In the genomic region with DNA sequence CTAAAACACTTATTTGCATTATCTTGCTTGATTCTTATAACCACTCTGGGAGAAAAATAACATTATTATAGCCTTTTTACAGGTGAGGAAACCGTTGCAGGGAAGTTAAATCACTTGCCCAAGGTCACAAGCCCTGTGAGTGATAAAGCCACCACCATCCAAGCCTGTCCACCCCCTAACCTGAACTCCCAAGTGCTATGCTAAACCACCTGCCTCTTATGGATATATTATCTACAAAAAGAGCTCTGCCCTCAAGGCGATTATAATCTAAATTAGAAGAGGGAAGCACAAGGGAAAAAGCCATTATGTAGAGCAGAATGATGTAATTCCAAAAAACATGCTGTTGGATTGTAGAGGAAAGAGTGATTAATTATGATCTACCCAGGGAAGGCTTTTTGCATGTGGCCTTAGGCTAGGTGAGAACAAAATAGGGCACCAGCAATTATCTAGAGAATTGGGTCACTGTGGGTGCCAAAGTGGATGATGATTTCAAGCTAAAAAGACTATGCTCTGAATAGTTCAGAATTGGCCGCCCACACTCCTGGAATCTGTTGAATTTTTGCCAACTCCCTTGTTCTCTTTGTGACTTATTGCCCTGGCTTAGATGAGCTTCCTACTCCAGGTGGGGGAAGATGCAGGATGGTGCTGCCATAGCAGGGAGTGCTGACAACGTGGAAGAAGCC, we compare ENCODE assay signal across 15 cellular contexts.
DNase-seq lines count a peak whose midpoint lies in the region; TF ChIP-seq lines count a peak whose summit lies in the region.
"Had no signal": no experiment of that assay in that cellular context is flagged by ENCODE, and none has a peak within 500 bp of the region (broad histone marks: within the 10 kb centered on the region; RNA-seq: fewer than 3 reads in every experiment).

No MANE protein-coding gene starts in this region.

- intact Hi-C loops in Calu3 (cut with micrococcal nuclease; ENCODE audit: unreplicated experiment) (loop anchor here (5.0 to 10.0 kb wide), 2 partner anchors 195 to 207 kb away; a partner anchor contains a TSS), MCF 10A (cut with micrococcal nuclease) (no loop called here), tibial artery (cut with DNase I; ENCODE audit: low total_unique reads) (no loop called here), cardiac septum (cut with DNase I) (no loop called here), dorsolateral prefrontal cortex (cut with DNase I) (no loop called here)

- H3K9me3 Mint-ChIP-seq in Calu3 (ENCODE audit: low read depth, unreplicated experiment) (no peaks in the 10 kb centered on the region), MCF 10A (ENCODE audit: unreplicated experiment) (no peaks in the 10 kb centered on the region)

- CTCF ChIA-PET in Calu3 (lab: Charles Lee) = no interaction called here
- CTCF ChIA-PET in MCF 10A (lab: Yijun Ruan, JAX) = interaction anchor here (0.6 to 1.4 kb wide), 5 partner anchors 56 to 472 kb away, joined by 3 to 8 read pairs (median 3); no protein-coding TSS in a partner anchor

- peaks cover 4% of the 10 kb centered on the region for H3K36me3 Mint-ChIP-seq in Calu3 (ENCODE audit: insufficient read depth, unreplicated experiment)
- peaks cover 6% of the 10 kb centered on the region for H3K36me3 Mint-ChIP-seq in MCF 10A (ENCODE audit: insufficient read depth, unreplicated experiment)

- POLR2A ChIA-PET in MCF 10A (lab: Yijun Ruan, JAX) = interaction anchor here (0.6 to 1.8 kb wide), 13 partner anchors 17 to 1640 kb away, joined by 3 to 9 read pairs (median 4); no protein-coding TSS in a partner anchor

- no TSS peak for BruUV-seq in Calu3 (replicated peaks; lab: Mats Ljungman, UMichigan)
- no TSS peak for BruUV-seq in MCF 10A (replicated peaks; lab: Mats Ljungman, UMichigan)

- H3K27ac Mint-ChIP-seq in Calu3 (ENCODE audit: unreplicated experiment) = peak overlapping the region; percentile 84
- peak overlapping the region; percentile 7 for H3K27ac Mint-ChIP-seq in MCF 10A (ENCODE audit: low read depth, unreplicated experiment)
- H3K27ac Mint-ChIP-seq: activated CD4-positive, alpha-beta T cell treated with anti-CD3 and anti-CD28 coated beads for 36 hours had no signal

- H3K27ac ChIP-seq in tibial artery (no peak overlapping the region), dorsolateral prefrontal cortex (no peak overlapping the region)
- H3K27ac ChIP-seq: sigmoid colon had no signal

- H3K4me1 Mint-ChIP-seq in Calu3 (ENCODE audit: low read depth, unreplicated experiment) (peaks cover 50% of the 10 kb centered on the region), MCF 10A (ENCODE audit: insufficient read depth, unreplicated experiment) (peaks cover 26% of the 10 kb centered on the region)
- H3K4me1 Mint-ChIP-seq: activated CD4-positive, alpha-beta T cell treated with anti-CD3 and anti-CD28 coated beads for 36 hours had no signal

- H3K27me3 Mint-ChIP-seq in Calu3 (ENCODE audit: unreplicated experiment) (no peaks in the 10 kb centered on the region), MCF 10A (ENCODE audit: insufficient read depth, unreplicated experiment) (no peaks in the 10 kb centered on the region)
- H3K27me3 Mint-ChIP-seq: activated CD4-positive, alpha-beta T cell treated with anti-CD3 and anti-CD28 coated beads for 36 hours had no signal

- TF ChIP-seq CTCF in Calu3 (IDR thresholded peaks at IDR 0.05; ENCODE audit: unreplicated experiment) = no peak
- no peak for TF ChIP-seq CTCF in MCF 10A (IDR thresholded peaks at IDR 0.05; ENCODE audit: unreplicated experiment)
- TF ChIP-seq CTCF in tibial artery (IDR thresholded peaks at IDR 0.05) = no peak
- TF ChIP-seq CTCF in dorsolateral prefrontal cortex (IDR thresholded peaks at IDR 0.05 in 54 of 56, conservative IDR thresholded peaks at IDR 0.05 in 2 of 56; ENCODE audit: low read depth in 1 of 56, partially characterized antibody in 56 of 56) = no peak

- no peaks in the 10 kb centered on the region for H3K27me3 ChIP-seq in tibial artery
- no peaks in the 10 kb centered on the region for H3K27me3 ChIP-seq in dorsolateral prefrontal cortex
- H3K27me3 ChIP-seq: sigmoid colon had no signal

- no peaks in the 10 kb centered on the region for H3K36me3 ChIP-seq in tibial artery
- H3K36me3 ChIP-seq: sigmoid colon had no signal

- DNase-seq in Calu3 (no peak), NCI-H1048 (lab: John Stamatoyannopoulos, UW) (peak; percentile 61), MCF 10A (ENCODE audit: unreplicated experiment) (peak; percentile 62), kidney glomerular epithelial cell (lab: John Stamatoyannopoulos, UW) (peak; percentile 52), tibial artery (no peak), RKO (ENCODE audit: low spot score) (no peak), cardiac septum (ENCODE audit: low spot score) (no peak), dorsolateral prefrontal cortex (no peak)
- DNase-seq: activated CD4-positive, alpha-beta T cell treated with anti-CD3 and anti-CD28 coated beads for 36 hours; activated CD8-positive, alpha-beta memory T cell treated with anti-CD3 and anti-CD28 coated beads, Interleukin-2, amount 50 U/mL, for 48 hours; aorta; MV-4-11; sigmoid colon; stimulated activated CD4-positive, alpha-beta T cell treated with anti-CD3 and anti-CD28 coated beads, Interleukin-2, amount 100 ng/mL, for 24 hours; T-helper 9 cell had no signal

- H3K4me1 ChIP-seq in tibial artery = peaks cover 0 to 24% (median 9%) of the 10 kb centered on the region in 4 donors

- H3K4me3 ChIP-seq in tibial artery = no peak overlapping the region
- no peak overlapping the region for H3K4me3 ChIP-seq in dorsolateral prefrontal cortex
- H3K4me3 ChIP-seq: sigmoid colon had no signal

- H3K4me3 Mint-ChIP-seq in Calu3 (ENCODE audit: low read depth, unreplicated experiment) = no peak overlapping the region
- no peak overlapping the region for H3K4me3 Mint-ChIP-seq in MCF 10A (ENCODE audit: unreplicated experiment)
- H3K4me3 Mint-ChIP-seq: activated CD4-positive, alpha-beta T cell treated with anti-CD3 and anti-CD28 coated beads for 36 hours had no signal

- no peaks in the 10 kb centered on the region for H3K9me3 ChIP-seq in tibial artery
- H3K9me3 ChIP-seq: sigmoid colon had no signal

Comparison
In these comparisons a context has a peak if more than half of its experiments do, and no peak if none do; other contexts are left out.
1. DNase-seq: peak in NCI-H1048 (single experiment), MCF 10A (single experiment) and kidney glomerular epithelial cell (single experiment); none in Calu3 (single experiment), tibial artery (0 of 2), RKO (single experiment), cardiac septum (single experiment) and dorsolateral prefrontal cortex (0 of 10).